Comparison of ENCODE assay signal across 1 cellular context in the genomic region with DNA sequence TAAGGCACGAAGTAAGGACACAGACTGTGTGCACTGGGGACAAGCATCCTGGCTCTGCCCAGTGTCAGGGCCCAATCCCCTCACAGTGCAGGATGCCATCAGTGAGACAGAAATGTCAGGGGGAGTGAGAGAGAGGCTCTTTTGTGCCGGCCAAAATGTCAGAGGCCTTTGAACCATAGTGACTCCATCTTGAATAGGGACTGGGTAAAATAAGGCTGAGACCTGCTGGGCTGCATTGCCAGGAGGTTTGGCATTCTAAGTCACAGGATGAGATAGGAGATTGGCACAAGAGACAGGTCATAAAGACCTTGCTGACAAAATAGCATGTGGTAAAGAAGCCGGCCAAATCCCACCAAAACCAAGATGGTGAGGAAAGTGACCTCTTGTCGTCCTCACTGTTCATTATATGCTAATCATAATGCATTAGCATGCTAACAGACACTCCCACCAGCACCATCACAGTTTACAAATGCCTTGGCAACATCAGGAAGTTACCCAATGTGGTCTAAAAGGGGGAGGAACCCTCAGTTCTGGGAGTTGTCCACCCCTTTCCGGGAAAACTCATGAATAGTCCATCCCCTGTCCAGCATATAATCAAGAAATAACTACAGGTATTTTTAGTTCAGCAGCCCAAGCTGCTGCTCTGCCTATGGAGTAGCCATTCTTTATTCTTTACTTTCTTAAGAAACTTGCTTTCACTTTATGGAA.
A peak's percentile ranks its signal among the peaks of the same experiment; 100 is the strongest.
TF ChIP-seq lines count a peak whose summit lies in the region.

No MANE protein-coding gene starts in this region.

TF ChIP-seq in K562, 482 proteins besides CTCF, POLR2A, EP300 and RAD21 (continued from another document and continues in another):
- TF ChIP-seq, protein P1, sequence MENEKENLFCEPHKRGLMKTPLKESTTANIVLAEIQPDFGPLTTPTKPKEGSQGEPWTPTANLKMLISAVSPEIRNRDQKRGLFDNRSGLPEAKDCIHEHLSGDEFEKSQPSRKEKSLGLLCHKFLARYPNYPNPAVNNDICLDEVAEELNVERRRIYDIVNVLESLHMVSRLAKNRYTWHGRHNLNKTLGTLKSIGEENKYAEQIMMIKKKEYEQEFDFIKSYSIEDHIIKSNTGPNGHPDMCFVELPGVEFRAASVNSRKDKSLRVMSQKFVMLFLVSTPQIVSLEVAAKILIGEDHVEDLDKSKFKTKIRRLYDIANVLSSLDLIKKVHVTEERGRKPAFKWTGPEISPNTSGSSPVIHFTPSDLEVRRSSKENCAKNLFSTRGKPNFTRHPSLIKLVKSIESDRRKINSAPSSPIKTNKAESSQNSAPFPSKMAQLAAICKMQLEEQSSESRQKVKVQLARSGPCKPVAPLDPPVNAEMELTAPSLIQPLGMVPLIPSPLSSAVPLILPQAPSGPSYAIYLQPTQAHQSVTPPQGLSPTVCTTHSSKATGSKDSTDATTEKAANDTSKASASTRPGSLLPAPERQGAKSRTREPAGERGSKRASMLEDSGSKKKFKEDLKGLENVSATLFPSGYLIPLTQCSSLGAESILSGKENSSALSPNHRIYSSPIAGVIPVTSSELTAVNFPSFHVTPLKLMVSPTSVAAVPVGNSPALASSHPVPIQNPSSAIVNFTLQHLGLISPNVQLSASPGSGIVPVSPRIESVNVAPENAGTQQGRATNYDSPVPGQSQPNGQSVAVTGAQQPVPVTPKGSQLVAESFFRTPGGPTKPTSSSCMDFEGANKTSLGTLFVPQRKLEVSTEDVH (IDR thresholded peaks at IDR 0.05; ENCODE audit: low read depth, partially characterized antibody) = no peak
- TF ChIP-seq, protein P2, sequence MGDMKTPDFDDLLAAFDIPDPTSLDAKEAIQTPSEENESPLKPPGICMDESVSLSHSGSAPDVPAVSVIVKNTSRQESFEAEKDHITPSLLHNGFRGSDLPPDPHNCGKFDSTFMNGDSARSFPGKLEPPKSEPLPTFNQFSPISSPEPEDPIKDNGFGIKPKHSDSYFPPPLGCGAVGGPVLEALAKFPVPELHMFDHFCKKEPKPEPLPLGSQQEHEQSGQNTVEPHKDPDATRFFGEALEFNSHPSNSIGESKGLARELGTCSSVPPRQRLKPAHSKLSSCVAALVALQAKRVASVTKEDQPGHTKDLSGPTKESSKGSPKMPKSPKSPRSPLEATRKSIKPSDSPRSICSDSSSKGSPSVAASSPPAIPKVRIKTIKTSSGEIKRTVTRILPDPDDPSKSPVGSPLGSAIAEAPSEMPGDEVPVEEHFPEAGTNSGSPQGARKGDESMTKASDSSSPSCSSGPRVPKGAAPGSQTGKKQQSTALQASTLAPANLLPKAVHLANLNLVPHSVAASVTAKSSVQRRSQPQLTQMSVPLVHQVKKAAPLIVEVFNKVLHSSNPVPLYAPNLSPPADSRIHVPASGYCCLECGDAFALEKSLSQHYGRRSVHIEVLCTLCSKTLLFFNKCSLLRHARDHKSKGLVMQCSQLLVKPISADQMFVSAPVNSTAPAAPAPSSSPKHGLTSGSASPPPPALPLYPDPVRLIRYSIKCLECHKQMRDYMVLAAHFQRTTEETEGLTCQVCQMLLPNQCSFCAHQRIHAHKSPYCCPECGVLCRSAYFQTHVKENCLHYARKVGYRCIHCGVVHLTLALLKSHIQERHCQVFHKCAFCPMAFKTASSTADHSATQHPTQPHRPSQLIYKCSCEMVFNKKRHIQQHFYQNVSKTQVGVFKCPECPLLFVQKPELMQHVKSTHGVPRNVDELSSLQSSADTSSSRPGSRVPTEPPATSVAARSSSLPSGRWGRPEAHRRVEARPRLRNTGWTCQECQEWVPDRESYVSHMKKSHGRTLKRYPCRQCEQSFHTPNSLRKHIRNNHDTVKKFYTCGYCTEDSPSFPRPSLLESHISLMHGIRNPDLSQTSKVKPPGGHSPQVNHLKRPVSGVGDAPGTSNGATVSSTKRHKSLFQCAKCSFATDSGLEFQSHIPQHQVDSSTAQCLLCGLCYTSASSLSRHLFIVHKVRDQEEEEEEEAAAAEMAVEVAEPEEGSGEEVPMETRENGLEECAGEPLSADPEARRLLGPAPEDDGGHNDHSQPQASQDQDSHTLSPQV (IDR thresholded peaks at IDR 0.05) = peak; percentile 98
- TF ChIP-seq MECOM (CRISPR knock-in tag; IDR thresholded peaks at IDR 0.05) (peak; percentile 73; the same call in 1 of the 2 replicates), SMARCE1 (IDR thresholded peaks at IDR 0.05) (no peak), PHB2 (IDR thresholded peaks at IDR 0.05; ENCODE audit: low read depth) (no peak), MCM7 (IDR thresholded peaks at IDR 0.05) (no peak), MTA2 (IDR thresholded peaks at IDR 0.05; ENCODE audit: low read depth) (no peak), ZKSCAN1 (IDR thresholded peaks at IDR 0.05; ENCODE audit: low read depth, low read length) (no peak), NONO (IDR thresholded peaks at IDR 0.05; ENCODE audit: low read depth in 2 of 2, low read length in 1 of 2) (no peak), TEAD2 (tag; IDR thresholded peaks at IDR 0.05) (peak; percentile 93), FOXP1 (CRISPR knock-in tag; IDR thresholded peaks at IDR 0.05) (no peak), TRIM28 (IDR thresholded peaks at IDR 0.05) (no peak), XRCC4 (IDR thresholded peaks at IDR 0.05; ENCODE audit: extremely low read depth, insufficient read depth, insufficient read length) (no peak), DMBX1 (CRISPR knock-in tag; IDR thresholded peaks at IDR 0.05; ENCODE audit: borderline replicate concordance) (peak; percentile 95), NEUROD1 (IDR thresholded peaks at IDR 0.05; ENCODE audit: borderline replicate concordance, low read depth, low read length, partially characterized antibody) (no peak), PHTF2 (CRISPR knock-in tag; IDR thresholded peaks at IDR 0.05) (no peak), MCM5 (IDR thresholded peaks at IDR 0.05; ENCODE audit: low read depth) (no peak), ZNF23 (CRISPR knock-in tag; IDR thresholded peaks at IDR 0.05) (peak; percentile 51; the same call in 1 of the 2 replicates), ZNF507 (tag; conservative IDR thresholded peaks at IDR 0.05) (no peak), SRF (CRISPR knock-in tag; IDR thresholded peaks at IDR 0.05) (peak in 1 of 2 experiments; percentile 56; a peak in 2 of 4 replicates), SLC30A9 (CRISPR knock-in tag; IDR thresholded peaks at IDR 0.05) (no peak), SUPT5H (IDR thresholded peaks at IDR 0.05) (no peak), ARID1B (IDR thresholded peaks at IDR 0.05) (no peak; the same call in 1 of the 2 replicates), TBP (optimal IDR thresholded peaks at IDR 0.05; ENCODE audit: low read depth, low read length) (no peak), ZNF79 (CRISPR knock-in tag; IDR thresholded peaks at IDR 0.05; ENCODE audit: low read depth) (peak; percentile 82)
- TF ChIP-seq, protein P3, sequence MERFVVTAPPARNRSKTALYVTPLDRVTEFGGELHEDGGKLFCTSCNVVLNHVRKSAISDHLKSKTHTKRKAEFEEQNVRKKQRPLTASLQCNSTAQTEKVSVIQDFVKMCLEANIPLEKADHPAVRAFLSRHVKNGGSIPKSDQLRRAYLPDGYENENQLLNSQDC (CRISPR knock-in tag; IDR thresholded peaks at IDR 0.05) = no peak
- TF ChIP-seq, protein P4, sequence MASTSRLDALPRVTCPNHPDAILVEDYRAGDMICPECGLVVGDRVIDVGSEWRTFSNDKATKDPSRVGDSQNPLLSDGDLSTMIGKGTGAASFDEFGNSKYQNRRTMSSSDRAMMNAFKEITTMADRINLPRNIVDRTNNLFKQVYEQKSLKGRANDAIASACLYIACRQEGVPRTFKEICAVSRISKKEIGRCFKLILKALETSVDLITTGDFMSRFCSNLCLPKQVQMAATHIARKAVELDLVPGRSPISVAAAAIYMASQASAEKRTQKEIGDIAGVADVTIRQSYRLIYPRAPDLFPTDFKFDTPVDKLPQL (IDR thresholded peaks at IDR 0.05; ENCODE audit: extremely low read depth, insufficient read length) = no peak
- TF ChIP-seq, protein P5, sequence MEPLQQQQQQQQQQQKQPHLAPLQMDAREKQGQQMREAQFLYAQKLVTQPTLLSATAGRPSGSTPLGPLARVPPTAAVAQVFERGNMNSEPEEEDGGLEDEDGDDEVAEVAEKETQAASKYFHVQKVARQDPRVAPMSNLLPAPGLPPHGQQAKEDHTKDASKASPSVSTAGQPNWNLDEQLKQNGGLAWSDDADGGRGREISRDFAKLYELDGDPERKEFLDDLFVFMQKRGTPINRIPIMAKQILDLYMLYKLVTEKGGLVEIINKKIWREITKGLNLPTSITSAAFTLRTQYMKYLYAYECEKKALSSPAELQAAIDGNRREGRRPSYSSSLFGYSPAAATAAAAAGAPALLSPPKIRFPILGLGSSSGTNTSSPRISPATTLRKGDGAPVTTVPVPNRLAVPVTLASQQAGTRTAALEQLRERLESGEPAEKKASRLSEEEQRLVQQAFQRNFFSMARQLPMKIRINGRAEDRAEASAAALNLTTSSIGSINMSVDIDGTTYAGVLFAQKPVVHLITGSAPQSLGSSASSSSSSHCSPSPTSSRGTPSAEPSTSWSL (CRISPR knock-in tag; IDR thresholded peaks at IDR 0.05; ENCODE audit: borderline replicate concordance) = no peak
- TF ChIP-seq, protein P6, sequence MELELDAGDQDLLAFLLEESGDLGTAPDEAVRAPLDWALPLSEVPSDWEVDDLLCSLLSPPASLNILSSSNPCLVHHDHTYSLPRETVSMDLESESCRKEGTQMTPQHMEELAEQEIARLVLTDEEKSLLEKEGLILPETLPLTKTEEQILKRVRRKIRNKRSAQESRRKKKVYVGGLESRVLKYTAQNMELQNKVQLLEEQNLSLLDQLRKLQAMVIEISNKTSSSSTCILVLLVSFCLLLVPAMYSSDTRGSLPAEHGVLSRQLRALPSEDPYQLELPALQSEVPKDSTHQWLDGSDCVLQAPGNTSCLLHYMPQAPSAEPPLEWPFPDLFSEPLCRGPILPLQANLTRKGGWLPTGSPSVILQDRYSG (tag; conservative IDR thresholded peaks at IDR 0.05; ENCODE audit: low read depth) = peak; percentile 98
- TF ChIP-seq, protein P7, sequence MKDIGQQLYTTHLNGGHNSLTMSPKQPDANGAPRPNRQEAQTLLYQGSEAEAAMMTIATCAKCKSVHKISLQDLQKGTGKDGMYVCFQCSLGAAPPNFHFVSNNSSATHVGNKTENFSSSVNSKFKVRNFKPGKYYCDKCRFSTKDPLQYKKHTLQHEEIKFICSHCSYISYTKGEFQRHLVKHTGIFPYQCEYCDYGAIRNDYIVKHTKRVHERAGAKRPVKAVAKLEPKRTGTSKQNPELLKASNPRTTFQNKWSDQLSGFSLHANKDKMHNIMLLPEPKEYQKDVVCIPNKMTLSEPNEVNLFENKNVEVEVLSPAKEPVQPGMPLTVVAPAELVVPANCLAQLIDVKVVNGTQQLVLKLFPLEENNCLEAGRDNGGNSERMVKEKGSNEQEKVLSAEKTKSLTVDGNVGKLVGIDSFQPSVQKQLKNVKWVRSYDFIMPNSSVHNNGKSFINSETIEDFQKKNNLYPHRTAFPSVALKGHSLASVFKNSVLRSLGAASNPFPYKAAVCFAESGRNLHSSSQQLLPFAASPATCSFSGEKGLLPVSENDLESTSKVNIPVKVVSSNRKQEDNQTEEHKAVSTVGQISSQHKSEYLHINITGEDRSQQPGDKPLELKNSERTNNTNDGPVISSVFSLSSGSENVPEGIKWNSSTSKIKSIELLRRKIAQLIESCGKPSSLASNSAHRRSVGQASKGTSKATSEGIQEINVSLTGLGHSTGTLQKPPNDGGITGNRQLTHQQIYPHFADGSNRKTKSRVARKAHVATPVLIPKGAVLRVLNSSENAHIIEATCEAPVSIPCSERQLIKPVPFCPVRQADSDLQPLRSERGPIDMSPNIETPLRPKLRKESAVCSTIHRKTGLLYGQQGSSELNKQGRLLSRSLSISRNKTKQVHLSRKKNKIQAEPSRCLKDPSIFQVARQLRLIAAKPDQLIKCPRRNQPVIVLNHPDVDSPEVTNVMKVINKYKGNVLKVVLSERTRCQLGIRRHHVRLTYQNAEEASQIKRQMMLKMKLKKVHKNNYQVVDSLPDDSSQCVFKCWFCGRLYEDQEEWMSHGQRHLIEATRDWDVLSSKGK (CRISPR knock-in tag; IDR thresholded peaks at IDR 0.05) = no peak
- TF ChIP-seq, protein P8, sequence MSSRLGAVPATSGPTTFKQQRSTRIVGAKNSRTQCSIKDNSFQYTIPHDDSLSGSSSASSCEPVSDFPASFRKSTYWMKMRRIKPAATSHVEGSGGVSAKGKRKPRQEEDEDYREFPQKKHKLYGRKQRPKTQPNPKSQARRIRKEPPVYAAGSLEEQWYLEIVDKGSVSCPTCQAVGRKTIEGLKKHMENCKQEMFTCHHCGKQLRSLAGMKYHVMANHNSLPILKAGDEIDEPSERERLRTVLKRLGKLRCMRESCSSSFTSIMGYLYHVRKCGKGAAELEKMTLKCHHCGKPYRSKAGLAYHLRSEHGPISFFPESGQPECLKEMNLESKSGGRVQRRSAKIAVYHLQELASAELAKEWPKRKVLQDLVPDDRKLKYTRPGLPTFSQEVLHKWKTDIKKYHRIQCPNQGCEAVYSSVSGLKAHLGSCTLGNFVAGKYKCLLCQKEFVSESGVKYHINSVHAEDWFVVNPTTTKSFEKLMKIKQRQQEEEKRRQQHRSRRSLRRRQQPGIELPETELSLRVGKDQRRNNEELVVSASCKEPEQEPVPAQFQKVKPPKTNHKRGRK (tag; IDR thresholded peaks at IDR 0.05) = no peak
- TF ChIP-seq, protein P9, sequence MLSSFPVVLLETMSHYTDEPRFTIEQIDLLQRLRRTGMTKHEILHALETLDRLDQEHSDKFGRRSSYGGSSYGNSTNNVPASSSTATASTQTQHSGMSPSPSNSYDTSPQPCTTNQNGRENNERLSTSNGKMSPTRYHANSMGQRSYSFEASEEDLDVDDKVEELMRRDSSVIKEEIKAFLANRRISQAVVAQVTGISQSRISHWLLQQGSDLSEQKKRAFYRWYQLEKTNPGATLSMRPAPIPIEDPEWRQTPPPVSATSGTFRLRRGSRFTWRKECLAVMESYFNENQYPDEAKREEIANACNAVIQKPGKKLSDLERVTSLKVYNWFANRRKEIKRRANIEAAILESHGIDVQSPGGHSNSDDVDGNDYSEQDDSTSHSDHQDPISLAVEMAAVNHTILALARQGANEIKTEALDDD (IDR thresholded peaks at IDR 0.05) = no peak
- TF ChIP-seq, protein P10, sequence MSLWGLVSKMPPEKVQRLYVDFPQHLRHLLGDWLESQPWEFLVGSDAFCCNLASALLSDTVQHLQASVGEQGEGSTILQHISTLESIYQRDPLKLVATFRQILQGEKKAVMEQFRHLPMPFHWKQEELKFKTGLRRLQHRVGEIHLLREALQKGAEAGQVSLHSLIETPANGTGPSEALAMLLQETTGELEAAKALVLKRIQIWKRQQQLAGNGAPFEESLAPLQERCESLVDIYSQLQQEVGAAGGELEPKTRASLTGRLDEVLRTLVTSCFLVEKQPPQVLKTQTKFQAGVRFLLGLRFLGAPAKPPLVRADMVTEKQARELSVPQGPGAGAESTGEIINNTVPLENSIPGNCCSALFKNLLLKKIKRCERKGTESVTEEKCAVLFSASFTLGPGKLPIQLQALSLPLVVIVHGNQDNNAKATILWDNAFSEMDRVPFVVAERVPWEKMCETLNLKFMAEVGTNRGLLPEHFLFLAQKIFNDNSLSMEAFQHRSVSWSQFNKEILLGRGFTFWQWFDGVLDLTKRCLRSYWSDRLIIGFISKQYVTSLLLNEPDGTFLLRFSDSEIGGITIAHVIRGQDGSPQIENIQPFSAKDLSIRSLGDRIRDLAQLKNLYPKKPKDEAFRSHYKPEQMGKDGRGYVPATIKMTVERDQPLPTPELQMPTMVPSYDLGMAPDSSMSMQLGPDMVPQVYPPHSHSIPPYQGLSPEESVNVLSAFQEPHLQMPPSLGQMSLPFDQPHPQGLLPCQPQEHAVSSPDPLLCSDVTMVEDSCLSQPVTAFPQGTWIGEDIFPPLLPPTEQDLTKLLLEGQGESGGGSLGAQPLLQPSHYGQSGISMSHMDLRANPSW (CRISPR knock-in tag; IDR thresholded peaks at IDR 0.05) = no peak
